In the genomic region with DNA sequence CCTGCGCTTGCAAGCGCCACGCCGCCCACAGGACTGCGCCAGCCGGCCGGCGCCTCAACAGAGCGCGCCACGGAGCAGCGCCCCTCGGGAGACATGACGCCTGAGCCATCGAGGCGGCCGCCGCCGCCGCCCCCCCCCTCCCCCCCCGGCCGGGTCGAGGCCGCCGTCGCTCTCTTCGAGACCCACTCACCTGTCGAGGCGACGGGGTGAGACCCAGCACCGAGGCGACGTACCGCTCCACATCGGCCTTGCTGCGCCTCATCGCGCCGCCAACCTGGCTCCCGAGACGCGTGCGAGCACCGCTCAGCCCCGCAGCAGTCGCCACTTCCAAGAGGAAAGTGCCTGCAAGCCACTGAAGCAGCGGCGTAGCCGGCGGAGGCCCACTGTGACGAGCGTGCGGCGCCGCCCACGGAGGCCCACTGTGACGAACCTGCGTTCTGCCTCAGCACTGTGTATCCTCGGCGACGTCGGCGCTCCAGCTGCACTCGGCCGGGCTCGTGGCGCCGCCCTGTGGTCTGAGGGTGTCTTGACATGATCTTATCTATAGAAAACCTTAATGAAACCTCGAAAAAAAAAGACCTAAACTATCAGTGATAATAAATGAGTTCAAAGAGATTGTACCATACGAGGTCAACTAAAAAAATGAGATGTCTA, we compare ENCODE assay signal across 8 cellular contexts. TPM values are rescaled to one million over a fixed set of nuclear protein-coding genes. Genes with fewer than 3 reads are reported as not detected.
DNase-seq lines count a peak whose midpoint lies in the region; ATAC-seq, FAIRE-seq and TF ChIP-seq lines count a peak whose summit lies in the region.
"Not testable (repeated sequence)": the region's sequence is repeated elsewhere in the genome, so short reads cannot be mapped to it uniquely, and the experiment has no call there.

A gene (minus strand): TSS at position 460 of the 654 bp plus-strand sequence. CDS start 198 bp downstream, at position 262.

- not testable (repeated sequence) for TF ChIP-seq POLR2A in H54 (IDR thresholded peaks at IDR 0.05; ENCODE audit: low read depth, low read length); uterus (IDR thresholded peaks at IDR 0.05)

- H3K4me3 Mint-ChIP-seq in osteocyte (ENCODE audit: unreplicated experiment): not testable (repeated sequence)

- not testable (repeated sequence) for H3K27me3 Mint-ChIP-seq in osteocyte (ENCODE audit: unreplicated experiment)

- ATAC-seq in GM18909 (IDR thresholded peaks at IDR 0.05; ENCODE audit: poor library complexity, unreplicated experiment): peak; percentile 97
- ATAC-seq in HG03159 (IDR thresholded peaks at IDR 0.05; ENCODE audit: unreplicated experiment): peak; percentile 99
- ATAC-seq in left ventricle myocardium superior: peak; percentile 98

- FAIRE-seq in H54 (lab: Jason Lieb, UNC): peak; percentile 94
- FAIRE-seq in bronchial epithelial cell (lab: Jason Lieb, UNC): not testable (repeated sequence)

- H3K36me3 ChIP-seq in SJSA1; bronchial epithelial cell (ENCODE audit: control insufficient read depth, insufficient read depth, low read length); uterus: not testable (repeated sequence)

- TF ChIP-seq CTCF in bronchial epithelial cell (IDR thresholded peaks at IDR 0.05; ENCODE audit: insufficient read depth, low read length, severe bottlenecking); osteocyte (IDR thresholded peaks at IDR 0.05); uterus (IDR thresholded peaks at IDR 0.05): not testable (repeated sequence)

- not testable (repeated sequence) for H3K4me1 ChIP-seq in SJSA1 (replicated peaks); uterus

- H3K36me3 Mint-ChIP-seq in osteocyte (ENCODE audit: unreplicated experiment): not testable (repeated sequence)

- not testable (repeated sequence) for H3K27ac Mint-ChIP-seq in osteocyte (ENCODE audit: unreplicated experiment)

- H3K27me3 ChIP-seq in SJSA1 (replicated peaks); bronchial epithelial cell (ENCODE audit: control insufficient read depth, insufficient read depth, low read length); uterus: not testable (repeated sequence)

- not testable (repeated sequence) for H3K27ac ChIP-seq in SJSA1, uterus

- DNase-seq in H54 (ENCODE audit: insufficient read length, low spot score); SJSA1 (ENCODE audit: low read depth in 1 of 2, low spot score in 2 of 2); bronchial epithelial cell (ENCODE audit: low read depth); left ventricle myocardium superior; osteocyte (ENCODE audit: extremely low spot score, unreplicated experiment); uterus: not testable (repeated sequence)

- H3K9me3 ChIP-seq in SJSA1 (replicated peaks); uterus: not testable (repeated sequence)

- intact Hi-C loops in left ventricle myocardium superior (cut with micrococcal nuclease); uterus (cut with DNase I; ENCODE audit: low total_unique reads): not testable (repeated sequence)

- not testable (repeated sequence) for H3K9me3 Mint-ChIP-seq in osteocyte (ENCODE audit: unreplicated experiment)

- H3K4me3 ChIP-seq in SJSA1, uterus: not testable (repeated sequence)
- peak within 1 kb of the TSS; percentile 22 for H3K4me3 ChIP-seq in bronchial epithelial cell (ENCODE audit: low read depth, low read length)

- not testable (repeated sequence) for H3K4me1 Mint-ChIP-seq in osteocyte (ENCODE audit: unreplicated experiment)

RNA-seq across cellular contexts. Expression of the gene that starts here (rescaled TPM):
- total RNA-seq in SJSA1 (2014; rRNA removed; shearing (Covaris generic)): 12.7 and 30.9 TPM in 2 replicates
- total RNA-seq in bronchial epithelial cell: 15.5 and 45.6 TPM in 2 replicates
- total RNA-seq in left ventricle myocardium superior: 17.4 TPM
- total RNA-seq in osteocyte: 14.4 and 16.0 TPM in 2 replicates
- total RNA-seq in uterus: 100 to 1,000 TPM in 2 of 4 donors, 10 to 100 TPM in 2; 47.1 to 142 (median 89.1) TPM
